Comparison of ENCODE assay signal across 9 cellular contexts in the genomic region with DNA sequence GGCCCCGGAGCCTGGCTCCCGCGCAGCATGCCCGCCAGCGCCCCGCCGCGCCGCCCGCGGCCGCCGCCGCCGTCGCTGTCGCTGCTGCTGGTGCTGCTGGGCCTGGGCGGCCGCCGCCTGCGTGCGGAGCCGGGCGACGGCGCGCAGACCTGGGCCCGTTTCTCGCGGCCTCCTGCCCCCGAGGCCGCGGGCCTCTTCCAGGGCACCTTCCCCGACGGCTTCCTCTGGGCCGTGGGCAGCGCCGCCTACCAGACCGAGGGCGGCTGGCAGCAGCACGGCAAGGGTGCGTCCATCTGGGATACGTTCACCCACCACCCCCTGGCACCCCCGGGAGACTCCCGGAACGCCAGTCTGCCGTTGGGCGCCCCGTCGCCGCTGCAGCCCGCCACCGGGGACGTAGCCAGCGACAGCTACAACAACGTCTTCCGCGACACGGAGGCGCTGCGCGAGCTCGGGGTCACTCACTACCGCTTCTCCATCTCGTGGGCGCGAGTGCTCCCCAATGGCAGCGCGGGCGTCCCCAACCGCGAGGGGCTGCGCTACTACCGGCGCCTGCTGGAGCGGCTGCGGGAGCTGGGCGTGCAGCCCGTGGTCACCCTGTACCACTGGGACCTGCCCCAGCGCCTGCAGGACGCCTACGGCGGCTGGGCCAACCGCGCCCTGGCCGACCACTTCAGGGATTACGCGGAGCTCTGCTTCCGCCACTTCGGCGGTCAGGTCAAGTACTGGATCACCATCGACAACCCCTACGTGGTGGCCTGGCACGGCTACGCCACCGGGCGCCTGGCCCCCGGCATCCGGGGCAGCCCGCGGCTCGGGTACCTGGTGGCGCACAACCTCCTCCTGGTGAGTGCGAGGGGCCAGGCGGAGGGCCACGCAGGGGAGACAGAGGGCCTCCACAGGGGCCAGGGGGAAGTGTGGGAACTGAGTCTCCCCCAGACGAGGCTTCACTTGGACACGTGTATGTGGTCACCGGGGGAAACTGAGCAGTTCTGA. TPM values are rescaled to one million over a fixed set of nuclear protein-coding genes. Genes with fewer than 3 reads are reported as not detected.
A peak's percentile ranks its signal among the peaks of the same experiment; 100 is the strongest.
DNase-seq lines count a peak whose midpoint lies in the region; ATAC-seq and TF ChIP-seq lines count a peak whose summit lies in the region.
"Had no signal": no experiment of that assay in that cellular context is flagged by ENCODE, and none has a peak within 500 bp of the region (broad histone marks: within the 10 kb centered on the region; RNA-seq: fewer than 3 reads in every experiment).

A gene (plus strand): TSS at position 10 of the 996 bp plus-strand sequence. CDS start 18 bp downstream, at position 28.

- peaks cover 0 to 11% (median 10%) of the 10 kb centered on the region in 7 donors for H3K9me3 Mint-ChIP-seq in CD14-positive monocyte
- H3K9me3 Mint-ChIP-seq in chondrocyte (ENCODE audit: low read depth), result no peaks in the 10 kb centered on the region

- TF ChIP-seq CTCF in CD14-positive monocyte (IDR thresholded peaks at IDR 0.05) (no peak), chondrocyte (IDR thresholded peaks at IDR 0.05) (peak; percentile 22), left lung (IDR thresholded peaks at IDR 0.05) (no peak)

- H3K9ac ChIP-seq in stomach smooth muscle (ENCODE audit: low read length in 2 of 2), result peak within 1 kb of the TSS; percentile 58 to 59

- H3K36me3 Mint-ChIP-seq in CD14-positive monocyte, result peaks cover 11 to 15% of the 10 kb centered on the region in 2 donors
- peaks cover 2% of the 10 kb centered on the region for H3K36me3 Mint-ChIP-seq in chondrocyte (ENCODE audit: low read depth)

- H3K9me3 ChIP-seq in MG63 (no peaks in the 10 kb centered on the region), left lung (no peaks in the 10 kb centered on the region), stomach smooth muscle (ENCODE audit: control insufficient read depth in 2 of 2, low read length in 2 of 2) (no peaks in the 10 kb centered on the region), SJCRH30 (replicated peaks) (no peaks in the 10 kb centered on the region; the same call in 1 of the 2 replicates)

- DNase-seq in CD14-positive monocyte (ENCODE audit: low spot score), result peak; percentile 46
- peak; percentile 22 for DNase-seq in GM19238 (ENCODE audit: insufficient read length, low spot score)
- DNase-seq in MG63, result peak; percentile 20
- DNase-seq in chondrocyte (ENCODE audit: low spot score), result peak; percentile 84
- peak; percentile 46 to 89 for DNase-seq in left lung
- DNase-seq in NCI-H1417 treated with DMSO at 0.1 percent for 48 hours (lab: John Stamatoyannopoulos, UW), result no peak
- no peak for DNase-seq in SJCRH30

- H3K27ac Mint-ChIP-seq in CD14-positive monocyte (peak within 1 kb of the TSS in 2 of 7 donors; percentile 31 to 60), chondrocyte (ENCODE audit: unreplicated experiment) (no peak within 1 kb of the TSS)

- H3K27me3 Mint-ChIP-seq in CD14-positive monocyte (ENCODE audit: low read depth in 3 of 3) (peaks cover 50 to 88% (median 54%) of the 10 kb centered on the region in 3 donors), chondrocyte (ENCODE audit: low read depth) (peaks cover 37% of the 10 kb centered on the region)

- H3K4me3 Mint-ChIP-seq in CD14-positive monocyte (peak within 1 kb of the TSS; percentile 79 to 93), chondrocyte (ENCODE audit: unreplicated experiment) (peak within 1 kb of the TSS; percentile 68)

- no peaks in the 10 kb centered on the region for H3K36me3 ChIP-seq in MG63
- H3K36me3 ChIP-seq in left lung, result no peaks in the 10 kb centered on the region
- H3K36me3 ChIP-seq in stomach smooth muscle (ENCODE audit: control insufficient read depth in 2 of 2, insufficient read depth in 2 of 2, low read length in 2 of 2), result no peaks in the 10 kb centered on the region
- no peaks in the 10 kb centered on the region for H3K36me3 ChIP-seq in SJCRH30

- peak within 1 kb of the TSS; percentile 72 to 83 for H3K27ac ChIP-seq in left lung
- peak within 1 kb of the TSS; percentile 74 for H3K27ac ChIP-seq in stomach smooth muscle (ENCODE audit: low read length)
- no peak within 1 kb of the TSS for H3K27ac ChIP-seq in SJCRH30

- H3K4me1 ChIP-seq in left lung (peaks cover 5 to 24% of the 10 kb centered on the region in 2 donors), stomach smooth muscle (ENCODE audit: control insufficient read depth, insufficient read depth, low read length) (peaks cover 13% of the 10 kb centered on the region), SJCRH30 (peaks cover 10% of the 10 kb centered on the region)

- H3K27me3 ChIP-seq in MG63 (no peaks in the 10 kb centered on the region), left lung (peaks cover 13 to 45% of the 10 kb centered on the region in 2 donors), stomach smooth muscle (ENCODE audit: control insufficient read depth in 1 of 2, insufficient read depth in 2 of 2, low read length in 2 of 2) (no peaks in the 10 kb centered on the region), SJCRH30 (no peaks in the 10 kb centered on the region)

- ATAC-seq in left lung, result peak; percentile 82
- ATAC-seq: HCT116 had no signal

- H3K4me1 Mint-ChIP-seq in CD14-positive monocyte (peaks cover 19% of the 10 kb centered on the region), chondrocyte (ENCODE audit: low read depth) (peaks cover 17% of the 10 kb centered on the region)

- peak within 1 kb of the TSS; percentile 14; the same call in 1 of the 2 replicates for H3K4me3 ChIP-seq in MG63
- H3K4me3 ChIP-seq in left lung, result peak within 1 kb of the TSS; percentile 35 to 55
- peak within 1 kb of the TSS; percentile 69 to 79 for H3K4me3 ChIP-seq in stomach smooth muscle (ENCODE audit: low read length in 2 of 2)
- no peak within 1 kb of the TSS for H3K4me3 ChIP-seq in SJCRH30

- intact Hi-C loops in CD14-positive monocyte (cut with micrococcal nuclease) (no loop called here), left lung (cut with DNase I) (no loop called here)

RNA-seq across cellular contexts. Expression of the gene that starts here (rescaled TPM):
- 1 to 10 TPM in 1 of 2 donors, under 1 TPM in 1; 0.75 to 1.4 TPM for polyA plus RNA-seq in CD14-positive monocyte
- 0.59 and 2.1 TPM in 2 replicates for total RNA-seq in MG63 (2014; rRNA removed; shearing (Covaris generic); ENCODE audit: low replicate concordance)
- total RNA-seq in chondrocyte (0.05 to 0.19 TPM (median 0.15 TPM) in 3 replicates), left lung (1 to 10 TPM; 2.8 to 5.7 TPM)
- total RNA-seq in SJCRH30 (2014; rRNA removed; shearing (Covaris generic)), result not detected in 2 replicates

Comparison
In these comparisons a context has a peak if more than half of its experiments do, and no peak if none do; other contexts are left out.
1. Peak in DNase-seq in chondrocyte; RNA of the gene not detected or under 1 TPM.
2. DNase-seq: peak in CD14-positive monocyte (single experiment), GM19238 (single experiment), MG63 (single experiment) and left lung (2 of 2); none in NCI-H1417 treated with DMSO at 0.1 percent for 48 hours (single experiment) and SJCRH30 (0 of 2).